ENCODE assay signal across 13 cellular contexts in the genomic region with DNA sequence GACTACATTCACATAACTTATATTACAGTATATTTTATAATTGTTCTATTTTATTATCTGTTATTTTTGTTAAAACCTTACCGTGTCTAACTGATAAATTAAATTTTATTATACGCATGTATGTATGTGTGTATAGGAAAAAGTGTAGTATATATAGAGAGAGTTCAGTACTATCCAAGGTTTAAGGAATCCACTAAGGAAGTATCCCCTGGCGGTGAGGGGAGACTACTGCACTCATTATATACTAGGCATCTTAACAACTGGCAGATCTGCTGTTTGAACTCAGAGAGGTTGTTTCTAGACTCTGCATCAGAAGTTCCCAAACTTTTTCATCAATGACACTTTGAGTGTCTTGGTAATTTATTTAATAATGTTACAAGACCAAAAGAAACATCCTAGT.
DNase-seq lines count a peak whose midpoint lies in the region; ATAC-seq and TF ChIP-seq lines count a peak whose summit lies in the region.
"Had no signal": no experiment of that assay in that cellular context is flagged by ENCODE, and none has a peak within 500 bp of the region (broad histone marks: within the 10 kb centered on the region; RNA-seq: fewer than 3 reads in every experiment).

No MANE protein-coding gene starts in this region.

- H3K4me3 ChIP-seq in AG04449 (ENCODE audit: low read depth, low read length) (no peak overlapping the region), choroid plexus epithelial cell (ENCODE audit: low read depth, low read length) (no peak overlapping the region)

- no peaks in the 10 kb centered on the region for H3K9me3 Mint-ChIP-seq in activated naive CD8-positive, alpha-beta T cell treated with anti-CD3 and anti-CD28 coated beads for 36 hours

- POLR2A ChIA-PET in AG04449 (lab: Yijun Ruan, JAX), result no interaction called here

- H3K27ac Mint-ChIP-seq in activated naive CD8-positive, alpha-beta T cell treated with anti-CD3 and anti-CD28 coated beads for 36 hours, result no peak overlapping the region

- H3K4me1 Mint-ChIP-seq in activated naive CD8-positive, alpha-beta T cell treated with anti-CD3 and anti-CD28 coated beads for 36 hours, result no peaks in the 10 kb centered on the region

- intact Hi-C loops in left ventricle myocardium superior (cut with micrococcal nuclease), result no loop called here

- H3K36me3 Mint-ChIP-seq in activated naive CD8-positive, alpha-beta T cell treated with anti-CD3 and anti-CD28 coated beads for 36 hours, result no peaks in the 10 kb centered on the region

- H3K4me3 Mint-ChIP-seq in activated naive CD8-positive, alpha-beta T cell treated with anti-CD3 and anti-CD28 coated beads for 36 hours, result no peak overlapping the region

- TF ChIP-seq CTCF in AG04449 (IDR thresholded peaks at IDR 0.05; ENCODE audit: insufficient read depth, low read length, missing control alignments) (peak; percentile 22), choroid plexus epithelial cell (conservative IDR thresholded peaks at IDR 0.05; ENCODE audit: low read depth, low read length) (peak; percentile 41)

- DNase-seq in AG04449 (ENCODE audit: low read depth, low spot score) (no peak), choroid plexus epithelial cell (ENCODE audit: low read depth) (no peak), NCI-H2107 (lab: John Stamatoyannopoulos, UW) (no peak), left ventricle myocardium superior (no peak)
- DNase-seq in activated naive CD8-positive, alpha-beta T cell treated with anti-CD3 and anti-CD28 coated beads for 36 hours, result no peak
- DNase-seq: anterior cingulate cortex; NCI-H1105 treated with DMSO at 0.1 percent for 48 hours; NK-92 treated with Interleukin-12 subunit alpha and Interleukin-12 subunit beta, amount 100 ng/mL, for 24 hours; stimulated activated CD8-positive, alpha-beta memory T cell treated with anti-CD3 and anti-CD28 coated beads, Interleukin-4, amount 100 ng/mL, for 48 hours; T-helper 9 cell had no signal

- CTCF ChIA-PET in AG04449 (lab: Yijun Ruan, JAX), result no interaction called here

- no peaks in the 10 kb centered on the region for H3K27me3 Mint-ChIP-seq in activated naive CD8-positive, alpha-beta T cell treated with anti-CD3 and anti-CD28 coated beads for 36 hours

- ATAC-seq in GM18868 (IDR thresholded peaks at IDR 0.05; ENCODE audit: unreplicated experiment) (peak; percentile 75), HG03520 (IDR thresholded peaks at IDR 0.05; ENCODE audit: unreplicated experiment) (peak; percentile 71), left ventricle myocardium superior (no peak), GM21447 (IDR thresholded peaks at IDR 0.05; ENCODE audit: unreplicated experiment) (no peak)

Comparison
In these comparisons a context has a peak if more than half of its experiments do, and no peak if none do; other contexts are left out.
1. ATAC-seq: peak in GM18868 (single experiment) and HG03520 (single experiment); none in left ventricle myocardium superior (single experiment) and GM21447 (single experiment).